ENCODE assay signal across 1 cellular context in the genomic region with DNA sequence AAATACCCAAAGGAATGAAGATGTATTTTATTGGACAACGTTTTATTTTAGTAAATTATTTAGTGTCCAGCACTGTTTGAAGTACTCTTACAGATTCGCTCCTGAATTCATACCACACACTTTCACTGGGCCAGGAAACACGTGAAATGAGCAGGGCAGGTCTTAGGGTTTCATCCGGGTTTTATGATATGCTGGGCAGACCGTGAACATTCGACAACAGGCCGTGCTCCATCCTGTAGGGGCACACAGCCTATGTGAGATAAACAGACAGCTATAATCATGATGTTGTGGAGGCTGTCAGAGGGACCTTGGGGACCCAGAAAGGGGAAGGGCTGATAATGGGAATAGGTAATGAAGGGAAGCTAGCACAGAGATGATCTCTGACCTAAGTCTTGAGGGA.
TF ChIP-seq lines count a peak whose summit lies in the region.

No MANE protein-coding gene starts in this region.

TF ChIP-seq in IMR-90, 13 proteins besides CTCF, POLR2A, EP300 and RAD21 (continued from another document):
- TF ChIP-seq MAZ (IDR thresholded peaks at IDR 0.05; ENCODE audit: borderline replicate concordance, low read depth, low read length) (no peak), MAFK (IDR thresholded peaks at IDR 0.05; ENCODE audit: low read depth, low read length) (no peak), RCOR1 (IDR thresholded peaks at IDR 0.05; ENCODE audit: insufficient replicate concordance, low read length) (no peak), MXI1 (IDR thresholded peaks at IDR 0.05; ENCODE audit: borderline replicate concordance, low read depth, low read length) (no peak), NFE2L2 (IDR thresholded peaks at IDR 0.05; ENCODE audit: low read depth, low read length) (no peak), BHLHE40 (IDR thresholded peaks at IDR 0.05; ENCODE audit: low read depth, low read length) (no peak)
- TF ChIP-seq, protein P1, sequence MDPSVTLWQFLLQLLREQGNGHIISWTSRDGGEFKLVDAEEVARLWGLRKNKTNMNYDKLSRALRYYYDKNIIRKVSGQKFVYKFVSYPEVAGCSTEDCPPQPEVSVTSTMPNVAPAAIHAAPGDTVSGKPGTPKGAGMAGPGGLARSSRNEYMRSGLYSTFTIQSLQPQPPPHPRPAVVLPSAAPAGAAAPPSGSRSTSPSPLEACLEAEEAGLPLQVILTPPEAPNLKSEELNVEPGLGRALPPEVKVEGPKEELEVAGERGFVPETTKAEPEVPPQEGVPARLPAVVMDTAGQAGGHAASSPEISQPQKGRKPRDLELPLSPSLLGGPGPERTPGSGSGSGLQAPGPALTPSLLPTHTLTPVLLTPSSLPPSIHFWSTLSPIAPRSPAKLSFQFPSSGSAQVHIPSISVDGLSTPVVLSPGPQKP (IDR thresholded peaks at IDR 0.05; ENCODE audit: borderline replicate concordance, low read depth, low read length) = no peak
